In the genomic region with DNA sequence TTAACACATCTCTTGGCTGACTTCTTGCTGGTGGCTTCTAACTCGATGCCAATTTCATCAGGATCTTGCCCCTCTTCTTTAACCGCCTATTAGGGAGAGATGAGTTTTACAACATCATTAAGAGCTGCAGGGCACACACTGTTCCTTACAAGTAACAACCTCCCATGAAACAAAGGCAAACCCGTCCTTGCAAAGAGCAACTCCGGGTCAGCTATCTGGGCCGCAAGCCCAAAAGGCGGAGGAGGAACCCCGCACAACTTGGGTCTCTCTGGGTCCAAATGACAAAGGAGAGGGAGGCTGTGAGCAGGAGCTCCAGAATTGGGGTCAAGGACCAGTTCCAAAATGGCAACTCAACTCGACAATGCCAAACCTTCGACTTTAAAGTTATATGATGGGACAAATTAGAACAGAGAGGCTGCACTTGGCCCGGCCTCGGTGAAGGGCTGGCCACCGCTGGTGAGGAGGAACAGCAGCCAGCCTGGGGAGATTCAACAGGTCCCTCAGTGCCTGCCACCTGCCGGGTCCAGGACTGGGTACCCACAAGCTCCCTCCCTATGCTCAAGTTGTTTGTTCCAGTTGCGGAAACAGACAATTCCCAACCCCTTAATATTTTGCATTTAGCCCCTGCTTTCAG, we compare ENCODE assay signal across 8 cellular contexts. TPM values are rescaled to one million over a fixed set of nuclear protein-coding genes. Genes with fewer than 3 reads are reported as not detected.
DNase-seq lines count a peak whose midpoint lies in the region; ATAC-seq and TF ChIP-seq lines count a peak whose summit lies in the region.

No MANE protein-coding gene starts in this region.

- TF ChIP-seq POLR2A in gastroesophageal sphincter (IDR thresholded peaks at IDR 0.05), result no peak

- no peak for ATAC-seq in T-helper 17 cell
- ATAC-seq in gastroesophageal sphincter, result no peak
- no peak for ATAC-seq in HG03039 (IDR thresholded peaks at IDR 0.05; ENCODE audit: unreplicated experiment)
- no peak for ATAC-seq in GM18520 (IDR thresholded peaks at IDR 0.05; ENCODE audit: unreplicated experiment)

- peak overlapping the region; percentile 90 to 99 (median 98) for H3K27ac ChIP-seq in gastroesophageal sphincter

- H3K36me3 ChIP-seq in GM06990 (ENCODE audit: control insufficient read depth, insufficient read depth, low read length) (peaks cover 15% of the 10 kb centered on the region), gastroesophageal sphincter (peaks cover 0 to 55% of the 10 kb centered on the region in 2 donors)

- H3K4me3 Mint-ChIP-seq in T-helper 17 cell, result peak overlapping the region; percentile 100

- peak overlapping the region; percentile 84 for H3K4me3 ChIP-seq in GM06990 (replicated peaks; ENCODE audit: low read depth, low read length)
- peak overlapping the region; percentile 87 to 100 for H3K4me3 ChIP-seq in gastroesophageal sphincter

- CTCF ChIA-PET in HEK293T (lab: Yijun Ruan, JAX), result interaction anchor here (1.7 kb wide), 1 partner anchor 66 kb away, joined by 5 read pairs; no protein-coding TSS in a partner anchor

- H3K27me3 Mint-ChIP-seq in T-helper 17 cell, result no peaks in the 10 kb centered on the region

- H3K4me1 ChIP-seq in gastroesophageal sphincter, result peaks cover 8 to 73% (median 35%) of the 10 kb centered on the region in 3 donors

- TF ChIP-seq EP300 in gastroesophageal sphincter (IDR thresholded peaks at IDR 0.05), result no peak

- H3K27ac Mint-ChIP-seq in T-helper 17 cell, result peak overlapping the region; percentile 100

- 21 to 39% methylated on average over 10 to 11 of the region's 14 CpGs for WGBS in gastroesophageal sphincter (ENCODE audit: low coverage in 1 of 2), 2 donors

- DNase-seq in GM06990 (ENCODE audit: extremely low read depth, insufficient read length), result peak; percentile 18
- DNase-seq in T-helper 17 cell, result no peak
- peak; percentile 52 for DNase-seq in putamen (ENCODE audit: low spot score)
- DNase-seq in SKM-1 (lab: John Stamatoyannopoulos, UW; ENCODE audit: unreplicated experiment), result no peak
- DNase-seq in HEK293T (ENCODE audit: extremely low spot score), result no peak

- H3K4me1 Mint-ChIP-seq in T-helper 17 cell, result peaks cover 57% of the 10 kb centered on the region

- H3K9me3 ChIP-seq in T-helper 17 cell (ENCODE audit: control insufficient read depth, low read length, poor library complexity, severe bottlenecking) (no peaks in the 10 kb centered on the region), gastroesophageal sphincter (no peaks in the 10 kb centered on the region)

- H3K27me3 ChIP-seq in GM06990 (replicated peaks; ENCODE audit: control insufficient read depth, insufficient read depth, low read length) (no peaks in the 10 kb centered on the region), gastroesophageal sphincter (no peaks in the 10 kb centered on the region)

- POLR2A ChIA-PET in HEK293T (lab: Yijun Ruan, JAX), result interaction anchor here (0.7 to 1.9 kb wide), 7 partner anchors 25 to 185 kb away, joined by 3 to 7 read pairs (median 4); no protein-coding TSS in a partner anchor

- no peak for TF ChIP-seq CTCF in GM06990 (IDR thresholded peaks at IDR 0.05; ENCODE audit: insufficient read depth, low read length, poor library complexity, severe bottlenecking)
- no peak for TF ChIP-seq CTCF in gastroesophageal sphincter (IDR thresholded peaks at IDR 0.05)

- peaks cover 6% of the 10 kb centered on the region for H3K36me3 Mint-ChIP-seq in T-helper 17 cell (ENCODE audit: low read depth)

TF ChIP-seq in HEK293T, 16 proteins besides CTCF, POLR2A, EP300 and RAD21:
- no peak for TF ChIP-seq ARNT (IDR thresholded peaks at IDR 0.05)
- TF ChIP-seq ELF4 (IDR thresholded peaks at IDR 0.05), result no peak
- TF ChIP-seq, protein P1, sequence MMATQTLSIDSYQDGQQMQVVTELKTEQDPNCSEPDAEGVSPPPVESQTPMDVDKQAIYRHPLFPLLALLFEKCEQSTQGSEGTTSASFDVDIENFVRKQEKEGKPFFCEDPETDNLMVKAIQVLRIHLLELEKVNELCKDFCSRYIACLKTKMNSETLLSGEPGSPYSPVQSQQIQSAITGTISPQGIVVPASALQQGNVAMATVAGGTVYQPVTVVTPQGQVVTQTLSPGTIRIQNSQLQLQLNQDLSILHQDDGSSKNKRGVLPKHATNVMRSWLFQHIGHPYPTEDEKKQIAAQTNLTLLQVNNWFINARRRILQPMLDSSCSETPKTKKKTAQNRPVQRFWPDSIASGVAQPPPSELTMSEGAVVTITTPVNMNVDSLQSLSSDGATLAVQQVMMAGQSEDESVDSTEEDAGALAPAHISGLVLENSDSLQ (IDR thresholded peaks at IDR 0.05), result no peak
- TF ChIP-seq SUZ12 (IDR thresholded peaks at IDR 0.05), result no peak
- TF ChIP-seq NFRKB (IDR thresholded peaks at IDR 0.05), result no peak
- TF ChIP-seq FOXA1 (IDR thresholded peaks at IDR 0.05), result no peak
- no peak for TF ChIP-seq SP1 (IDR thresholded peaks at IDR 0.05)
- TF ChIP-seq LEF1 (IDR thresholded peaks at IDR 0.05; ENCODE audit: borderline replicate concordance), result no peak
- no peak for TF ChIP-seq HDGF (IDR thresholded peaks at IDR 0.05; ENCODE audit: borderline replicate concordance)
- no peak for TF ChIP-seq CTBP1 (IDR thresholded peaks at IDR 0.05; ENCODE audit: borderline replicate concordance)

RNA-seq across cellular contexts. Expression of a gene that starts 1.1 kb away (rescaled TPM):
- total RNA-seq in T-helper 17 cell (100 to 1,000 TPM; 241 to 255 TPM), gastroesophageal sphincter (10 to 100 TPM; 25.3 to 81.6 (median 41.6) TPM)

RNA-seq across cellular contexts. Expression of a gene that starts 1.5 kb away (rescaled TPM):
- total RNA-seq in T-helper 17 cell, result 100 to 1,000 TPM; 173 to 183 TPM
- total RNA-seq in gastroesophageal sphincter, result 10 to 100 TPM; 39.7 to 73.6 (median 65.2) TPM

RNA-seq across cellular contexts. Expression of a gene that starts 53.7 kb away (rescaled TPM):
- total RNA-seq in T-helper 17 cell (1 to 10 TPM; 2.0 to 2.8 TPM), gastroesophageal sphincter (under 1 TPM; 0.35 to 0.64 (median 0.44) TPM)

RNA-seq across cellular contexts. Expression of a gene that starts 58.9 kb away (rescaled TPM):
- total RNA-seq in T-helper 17 cell (10 to 100 TPM; 26.9 to 27.9 TPM), gastroesophageal sphincter (10 to 100 TPM; 29.7 to 60.6 (median 50.7) TPM)

RNA-seq across cellular contexts. Expression of a gene that starts 59.4 kb away (rescaled TPM):
- 1 to 10 TPM; 1.4 to 3.1 TPM for total RNA-seq in T-helper 17 cell
- total RNA-seq in gastroesophageal sphincter, result 10 to 100 TPM; 11.2 to 22.9 (median 18.9) TPM

Comparison
In these comparisons a context has a peak if more than half of its experiments do, and no peak if none do; other contexts are left out.
1. DNase-seq: peak in GM06990 (single experiment) and putamen (single experiment); none in T-helper 17 cell (0 of 3), SKM-1 (single experiment) and HEK293T (single experiment).